ENCODE assay signal across 23 cellular contexts in the genomic region with DNA sequence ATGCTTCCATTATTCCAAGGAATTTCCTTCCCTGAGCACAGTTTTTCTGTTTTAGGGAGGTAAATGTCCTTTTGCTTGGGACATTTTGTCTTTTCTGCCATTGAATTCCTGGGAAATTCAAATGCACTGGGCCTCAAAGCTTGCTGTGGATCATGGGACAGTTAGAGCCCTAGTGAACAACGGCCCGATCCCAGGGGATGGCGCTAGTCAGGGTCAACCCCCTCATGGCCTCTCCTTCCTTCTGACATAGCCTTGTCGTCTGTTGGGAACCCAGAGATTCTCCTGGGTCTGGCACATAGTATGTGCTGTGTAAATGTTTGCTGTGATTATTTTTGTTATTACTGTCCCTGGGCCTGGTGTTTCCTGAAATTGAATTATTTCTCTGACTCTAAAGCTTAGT. TPM values are rescaled to one million over a fixed set of nuclear protein-coding genes. Genes with fewer than 3 reads are reported as not detected.
"Had no signal": no experiment of that assay in that cellular context is flagged by ENCODE, and none has a peak within 500 bp of the region (broad histone marks: within the 10 kb centered on the region; RNA-seq: fewer than 3 reads in every experiment).

No MANE protein-coding gene starts in this region.

- ATAC-seq: effector memory CD8-positive, alpha-beta T cell; left colon; natural killer cell; pancreas; sciatic nerve; stimulated activated effector memory CD8-positive, alpha-beta T cell treated with anti-CD3 and anti-CD28 coated beads, Interleukin-12 subunit alpha, Interleukin-12 subunit beta, amount 100 ng/mL, for 72 hours had no signal

- H3K36me3 ChIP-seq: pancreas, stomach, tibial artery, upper lobe of left lung had no signal

- H2AFZ ChIP-seq: hepatocyte had no signal

- H3K27ac ChIP-seq: hepatocyte, pancreas, testis, tibial artery had no signal

- H3K9me3 ChIP-seq: pancreas, stomach, testis, tibial artery, upper lobe of left lung had no signal

- H3K4me3 ChIP-seq: coronary artery, hepatocyte, lung, pancreas, stomach, testis, tibial artery, upper lobe of left lung had no signal

- H3K4me2 ChIP-seq: hepatocyte had no signal

- H3K27me3 ChIP-seq: hepatocyte, pancreas, stomach, testis, tibial artery, upper lobe of left lung had no signal

- DNase-seq: dermis blood vessel endothelial cell; effector memory CD8-positive, alpha-beta T cell; head of caudate nucleus; left colon; natural killer cell; occipital lobe; pancreas; retina; stimulated activated CD4-positive, alpha-beta T cell treated with anti-CD3 and anti-CD28 coated beads, Interleukin-2, amount 100 ng/mL, for 24 hours; stimulated activated CD4-positive, alpha-beta T cell treated with anti-CD3 and anti-CD28 coated beads, Interleukin-4, amount 100 ng/mL, for 24 hours; stimulated activated naive CD4-positive, alpha-beta T cell treated with Interleukin-2 at 50 U/mL for 16 hours; stomach; substantia nigra; testis; tibial artery; upper lobe of left lung had no signal

RNA-seq across cellular contexts. Expression of a gene that starts 30.7 kb away (rescaled TPM):
- total RNA-seq: mononuclear cell, pulmonary artery endothelial cell had no signal
